In the genomic region with DNA sequence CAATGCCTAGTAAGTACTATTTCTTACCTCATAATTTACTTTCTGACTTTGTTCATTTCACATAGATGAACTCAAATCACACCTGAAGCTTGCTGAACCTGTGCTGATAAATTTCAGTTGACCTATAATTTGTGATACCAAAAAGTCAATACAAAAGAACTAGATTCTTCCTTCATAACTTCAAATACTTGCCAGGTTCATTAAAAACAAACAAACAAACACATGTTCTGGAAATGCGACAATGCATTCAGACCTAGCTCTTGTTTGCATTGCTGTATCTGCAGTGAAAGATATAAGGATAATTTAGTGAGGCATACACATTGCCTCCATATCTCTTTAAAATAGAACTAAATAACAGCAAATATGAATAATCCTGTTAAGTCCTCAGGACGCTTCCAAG, we compare ENCODE assay signal across 39 cellular contexts.
"Had no signal": no experiment of that assay in that cellular context is flagged by ENCODE, and none has a peak within 500 bp of the region (broad histone marks: within the 10 kb centered on the region; RNA-seq: fewer than 3 reads in every experiment).

No MANE protein-coding gene starts in this region.

- H3K4me3 ChIP-seq: adrenal gland, ascending aorta, body of pancreas, breast epithelium, cardiac muscle cell had no signal

- H3K9me3 ChIP-seq: ascending aorta, body of pancreas, breast epithelium had no signal

- H3K4me1 ChIP-seq: adrenal gland, ascending aorta, body of pancreas, breast epithelium had no signal

- H3K4me1 Mint-ChIP-seq: activated naive CD4-positive, alpha-beta T cell treated with anti-CD3 and anti-CD28 coated beads, Interleukin-2, amount 10 ng/mL, durations not matched to agents 7 days and 5 days; activated naive CD4-positive, alpha-beta T cell treated with anti-CD3 and anti-CD28 coated beads, Interleukin-2, amount 50 U/mL, for 24 hours; activated naive CD8-positive, alpha-beta T cell treated with anti-CD3 and anti-CD28 coated beads for 36 hours; activated naive CD8-positive, alpha-beta T cell treated with anti-CD3 and anti-CD28 coated beads, Interleukin-2, amount 10 ng/mL, durations not matched to agents 7 days and 5 days; activated naive CD8-positive, alpha-beta T cell treated with anti-CD3 and anti-CD28 coated beads, Interleukin-2, amount 50 U/mL, for 24 hours; activated T-helper 17 cell treated with anti-CD3 and anti-CD28 coated beads, Interleukin-2, amount 50 U/mL, for 72 hours; central memory CD8-positive, alpha-beta T cell had no signal

- H3K4me3 Mint-ChIP-seq: activated naive CD4-positive, alpha-beta T cell treated with anti-CD3 and anti-CD28 coated beads for 36 hours; activated naive CD4-positive, alpha-beta T cell treated with anti-CD3 and anti-CD28 coated beads, Interleukin-2, amount 10 ng/mL, durations not matched to agents 7 days and 5 days; activated naive CD4-positive, alpha-beta T cell treated with anti-CD3 and anti-CD28 coated beads, Interleukin-2, amount 50 U/mL, for 24 hours; activated naive CD8-positive, alpha-beta T cell; activated naive CD8-positive, alpha-beta T cell treated with anti-CD3 and anti-CD28 coated beads for 36 hours; activated naive CD8-positive, alpha-beta T cell treated with anti-CD3 and anti-CD28 coated beads, Interleukin-2, amount 10 ng/mL, durations not matched to agents 7 days and 5 days; activated naive CD8-positive, alpha-beta T cell treated with anti-CD3 and anti-CD28 coated beads, Interleukin-2, amount 50 U/mL, for 24 hours; activated T-cell treated with anti-CD3 and anti-CD28 coated beads, Interleukin-2, amount 50 U/mL, for 24 hours; activated T-cell treated with anti-CD3 and anti-CD28 coated beads, Interleukin-2, amount 50 U/mL, for 4 hours; activated T-cell treated with anti-CD3 and anti-CD28 coated beads, Interleukin-2, amount 50 U/mL, for 72 hours; activated T-helper 1 cell treated with anti-CD3 and anti-CD28 coated beads, Interleukin-12 subunit alpha, Interleukin-12 subunit beta, Interleukin-2, Interleukin-4 antibody, amounts not matched to agents 30 ng/mL and 10 ng/mL and 1 ng/mL, durations not matched to agents 14 hours and 24 hours and 36 hours; activated T-helper 17 cell treated with anti-CD3 and anti-CD28 coated beads, Interleukin-2, amount 50 U/mL, for 72 hours; brain; central memory CD8-positive, alpha-beta T cell had no signal

- ATAC-seq: activated naive CD4-positive, alpha-beta T cell treated with anti-CD3 and anti-CD28 coated beads, Interleukin-2, amount 50 U/mL, for 72 hours; activated naive CD8-positive, alpha-beta T cell treated with anti-CD3 and anti-CD28 coated beads, Interleukin-2, amount 50 U/mL, for 24 hours; activated T-cell treated with anti-CD3 and anti-CD28 coated beads, Interleukin-2, amount 50 U/mL, for 4 hours; activated T-cell treated with anti-CD3 and anti-CD28 coated beads, Interleukin-2, amount 50 U/mL, for 72 hours; activated T-helper 17 cell treated with anti-CD3 and anti-CD28 coated beads, Interleukin-2, amount 50 U/mL, for 72 hours; body of pancreas had no signal

- H3K9me3 Mint-ChIP-seq: activated naive CD4-positive, alpha-beta T cell treated with anti-CD3 and anti-CD28 coated beads for 36 hours; activated naive CD4-positive, alpha-beta T cell treated with anti-CD3 and anti-CD28 coated beads, Interleukin-2, amount 10 ng/mL, durations not matched to agents 7 days and 5 days; activated naive CD4-positive, alpha-beta T cell treated with anti-CD3 and anti-CD28 coated beads, Interleukin-2, amount 50 U/mL, for 24 hours; activated naive CD4-positive, alpha-beta T cell treated with anti-CD3 and anti-CD28 coated beads, Interleukin-2, amount 50 U/mL, for 72 hours; activated naive CD8-positive, alpha-beta T cell treated with anti-CD3 and anti-CD28 coated beads for 36 hours; activated naive CD8-positive, alpha-beta T cell treated with anti-CD3 and anti-CD28 coated beads, Interleukin-2, amount 10 ng/mL, durations not matched to agents 7 days and 5 days; activated naive CD8-positive, alpha-beta T cell treated with anti-CD3 and anti-CD28 coated beads, Interleukin-2, amount 50 U/mL, for 24 hours; activated T-cell treated with anti-CD3 and anti-CD28 coated beads, Interleukin-2, amount 50 U/mL, for 24 hours; activated T-cell treated with anti-CD3 and anti-CD28 coated beads, Interleukin-2, amount 50 U/mL, for 4 hours; activated T-cell treated with anti-CD3 and anti-CD28 coated beads, Interleukin-2, amount 50 U/mL, for 72 hours; activated T-helper 1 cell treated with anti-CD3 and anti-CD28 coated beads, Interleukin-12 subunit alpha, Interleukin-12 subunit beta, Interleukin-2, Interleukin-4 antibody, amounts not matched to agents 30 ng/mL and 10 ng/mL and 1 ng/mL, durations not matched to agents 14 hours and 24 hours and 36 hours; activated T-helper 17 cell treated with anti-CD3 and anti-CD28 coated beads, Interleukin-2, amount 50 U/mL, for 72 hours; activated T-helper 2 cell treated with anti-CD3 and anti-CD28 coated beads, Interferon-gamma antibody, Interleukin-2, Interleukin-4, amounts not matched to agents 10 μg/mL and 5 μg/mL and 100 μg/mL, durations not matched to agents 14 hours and 24 hours and 36 hours; central memory CD8-positive, alpha-beta T cell had no signal

- H3K27ac ChIP-seq: adrenal gland, body of pancreas, brain microvascular endothelial cell, breast epithelium, cardiac muscle cell had no signal

- DNase-seq: activated effector memory CD4-positive, alpha-beta T cell treated with anti-CD3 and anti-CD28 coated beads, Interleukin-2, amount 50 U/mL, for 16 hours; activated effector memory CD4-positive, alpha-beta T cell treated with Interleukin-2 at 50 U/mL for 16 hours; activated gamma-delta T cell; activated gamma-delta T cell treated with Interleukin-2 at 50 U/mL for 16 hours; activated naive CD4-positive, alpha-beta T cell; activated naive CD4-positive, alpha-beta T cell treated with anti-CD3 and anti-CD28 coated beads for 36 hours; activated naive CD4-positive, alpha-beta T cell treated with anti-CD3 and anti-CD28 coated beads, Interleukin-2, amount 10 ng/mL, durations not matched to agents 7 days and 5 days; activated naive CD4-positive, alpha-beta T cell treated with anti-CD3 and anti-CD28 coated beads, Interleukin-2, amount 50 U/mL, for 16 hours; activated naive CD4-positive, alpha-beta T cell treated with Interleukin-2 at 50 U/mL for 16 hours; activated naive CD8-positive, alpha-beta T cell treated with anti-CD3 and anti-CD28 coated beads for 36 hours; activated naive CD8-positive, alpha-beta T cell treated with anti-CD3 and anti-CD28 coated beads, Interleukin-2, amount 10 ng/mL, durations not matched to agents 7 days and 5 days; activated naive CD8-positive, alpha-beta T cell treated with anti-CD3 and anti-CD28 coated beads, Interleukin-2, amount 50 U/mL, for 24 hours; activated T-cell treated with anti-CD3 and anti-CD28 coated beads, Interleukin-2, amount 50 U/mL, for 1 hour; activated T-cell treated with anti-CD3 and anti-CD28 coated beads, Interleukin-2, amount 50 U/mL, for 24 hours; activated T-cell treated with anti-CD3 and anti-CD28 coated beads, Interleukin-2, amount 50 U/mL, for 4 hours; activated T-cell treated with anti-CD3 and anti-CD28 coated beads, Interleukin-2, amount 50 U/mL, for 48 hours; activated T-cell treated with anti-CD3 and anti-CD28 coated beads, Interleukin-2, amount 50 U/mL, for 72 hours; adrenal gland; amniotic stem cell; amygdala; anterior cingulate cortex; aorta; body of pancreas; brain microvascular endothelial cell; caudate nucleus; central memory CD4-positive, alpha-beta T cell had no signal

- H3K27ac Mint-ChIP-seq: activated naive CD4-positive, alpha-beta T cell treated with anti-CD3 and anti-CD28 coated beads for 36 hours; activated naive CD4-positive, alpha-beta T cell treated with anti-CD3 and anti-CD28 coated beads, Interleukin-2, amount 10 ng/mL, durations not matched to agents 7 days and 5 days; activated naive CD4-positive, alpha-beta T cell treated with anti-CD3 and anti-CD28 coated beads, Interleukin-2, amount 50 U/mL, for 24 hours; activated naive CD4-positive, alpha-beta T cell treated with anti-CD3 and anti-CD28 coated beads, Interleukin-2, amount 50 U/mL, for 72 hours; activated naive CD8-positive, alpha-beta T cell; activated naive CD8-positive, alpha-beta T cell treated with anti-CD3 and anti-CD28 coated beads for 36 hours; activated naive CD8-positive, alpha-beta T cell treated with anti-CD3 and anti-CD28 coated beads, Interleukin-2, amount 10 ng/mL, durations not matched to agents 7 days and 5 days; activated naive CD8-positive, alpha-beta T cell treated with anti-CD3 and anti-CD28 coated beads, Interleukin-2, amount 50 U/mL, for 24 hours; activated T-cell treated with anti-CD3 and anti-CD28 coated beads, Interleukin-2, amount 50 U/mL, for 24 hours; activated T-cell treated with anti-CD3 and anti-CD28 coated beads, Interleukin-2, amount 50 U/mL, for 72 hours; activated T-helper 1 cell treated with anti-CD3 and anti-CD28 coated beads, Interleukin-12 subunit alpha, Interleukin-12 subunit beta, Interleukin-2, Interleukin-4 antibody, amounts not matched to agents 30 ng/mL and 10 ng/mL and 1 ng/mL, durations not matched to agents 14 hours and 24 hours and 36 hours; activated T-helper 17 cell treated with anti-CD3 and anti-CD28 coated beads, Interleukin-2, amount 50 U/mL, for 72 hours; activated T-helper 2 cell treated with anti-CD3 and anti-CD28 coated beads, Interferon-gamma antibody, Interleukin-2, Interleukin-4, amounts not matched to agents 10 μg/mL and 5 μg/mL and 100 μg/mL, durations not matched to agents 14 hours and 24 hours and 36 hours had no signal

- FAIRE-seq: bronchial epithelial cell, colon had no signal

- H3K27me3 Mint-ChIP-seq: brain had no signal

- H3K27me3 ChIP-seq: adrenal gland, ascending aorta, body of pancreas, brain microvascular endothelial cell, breast epithelium, cardiac muscle cell had no signal

- H3K36me3 Mint-ChIP-seq: activated naive CD4-positive, alpha-beta T cell treated with anti-CD3 and anti-CD28 coated beads, Interleukin-2, amount 10 ng/mL, durations not matched to agents 7 days and 5 days; activated naive CD4-positive, alpha-beta T cell treated with anti-CD3 and anti-CD28 coated beads, Interleukin-2, amount 50 U/mL, for 24 hours; activated naive CD4-positive, alpha-beta T cell treated with anti-CD3 and anti-CD28 coated beads, Interleukin-2, amount 50 U/mL, for 72 hours; activated naive CD8-positive, alpha-beta T cell; activated naive CD8-positive, alpha-beta T cell treated with anti-CD3 and anti-CD28 coated beads for 36 hours; activated naive CD8-positive, alpha-beta T cell treated with anti-CD3 and anti-CD28 coated beads, Interleukin-2, amount 10 ng/mL, durations not matched to agents 7 days and 5 days had no signal

- H3K36me3 ChIP-seq: adrenal gland, ascending aorta, brain microvascular endothelial cell, breast epithelium, cardiac muscle cell had no signal
